16 cellular contexts compared by ENCODE assay signal in the genomic region with DNA sequence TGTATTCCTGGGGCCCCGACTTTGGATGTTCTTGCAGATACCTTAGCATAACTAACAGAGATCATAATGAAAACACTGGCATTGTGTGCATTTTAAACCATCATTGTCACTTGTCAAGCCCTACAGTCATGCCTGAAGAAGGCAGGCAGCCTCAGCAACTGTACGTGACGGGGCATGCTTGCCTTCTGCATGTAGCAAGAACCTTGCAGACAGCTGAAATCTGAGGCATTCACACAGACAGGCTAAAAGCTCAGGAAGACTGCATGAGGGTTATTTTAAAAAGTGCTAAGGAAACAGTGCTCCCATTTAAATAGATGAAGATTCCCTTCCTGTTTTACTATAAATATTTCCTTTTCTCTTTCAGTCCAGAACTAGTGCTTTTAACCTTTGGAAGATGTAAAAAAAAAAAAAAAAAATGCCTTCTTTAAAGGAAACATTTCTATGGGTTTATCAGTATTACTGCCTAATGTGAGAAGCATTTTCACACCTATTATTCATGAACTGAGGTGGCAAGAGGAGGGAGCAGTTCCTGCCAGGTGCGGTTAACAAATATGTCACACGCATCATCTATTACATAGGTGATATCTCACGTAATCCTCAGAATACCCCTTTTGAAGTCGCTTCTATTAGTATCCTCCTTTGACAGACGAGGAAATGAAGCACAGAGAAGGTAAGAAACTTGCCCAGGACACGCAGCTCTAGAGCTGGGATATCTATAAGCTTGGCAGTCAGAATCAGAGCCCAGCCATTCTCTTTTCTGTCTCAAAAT.
DNase-seq lines count a peak whose midpoint lies in the region; ATAC-seq, FAIRE-seq and TF ChIP-seq lines count a peak whose summit lies in the region.
"Had no signal": no experiment of that assay in that cellular context is flagged by ENCODE, and none has a peak within 500 bp of the region (broad histone marks: within the 10 kb centered on the region; RNA-seq: fewer than 3 reads in every experiment).

No MANE protein-coding gene starts in this region.

- CTCF ChIA-PET in activated CD4-positive, alpha-beta T cell treated with anti-CD3 and anti-CD28 coated beads, Interleukin-2, amount 10 ng/mL, durations not matched to agents 7 days and 5 days (lab: Charles Lee) = interaction anchor here (0.6 kb wide), 1 partner anchor 374 kb away, joined by 5 read pairs; no protein-coding TSS in a partner anchor
- CTCF ChIA-PET in T-cell (lab: Charles Lee) = interaction anchor here (0.6 to 1.4 kb wide), 3 partner anchors 19 to 68 kb away, joined by 3 to 8 read pairs (median 4); no protein-coding TSS in a partner anchor

- H3K4me1 ChIP-seq in pancreas = no peaks in the 10 kb centered on the region
- H3K4me1 ChIP-seq: suprapubic skin had no signal

- H3K27me3 Mint-ChIP-seq in activated CD4-positive, alpha-beta T cell treated with anti-CD3 and anti-CD28 coated beads, Interleukin-2, amount 10 ng/mL, durations not matched to agents 7 days and 5 days = no peaks in the 10 kb centered on the region
- no peaks in the 10 kb centered on the region for H3K27me3 Mint-ChIP-seq in T-cell
- H3K27me3 Mint-ChIP-seq in activated naive CD8-positive, alpha-beta T cell treated with anti-CD3 and anti-CD28 coated beads, Interleukin-2, amount 50 U/mL, for 24 hours = no peaks in the 10 kb centered on the region
- H3K27me3 Mint-ChIP-seq in naive thymus-derived CD8-positive, alpha-beta T cell = no peaks in the 10 kb centered on the region

- peak overlapping the region; percentile 88 for H3K27ac Mint-ChIP-seq in activated CD4-positive, alpha-beta T cell treated with anti-CD3 and anti-CD28 coated beads, Interleukin-2, amount 10 ng/mL, durations not matched to agents 7 days and 5 days
- H3K27ac Mint-ChIP-seq in T-cell = peak overlapping the region; percentile 95 to 96
- no peak overlapping the region for H3K27ac Mint-ChIP-seq in activated naive CD8-positive, alpha-beta T cell treated with anti-CD3 and anti-CD28 coated beads, Interleukin-2, amount 50 U/mL, for 24 hours
- peak overlapping the region in 8 of 10 donors; percentile 57 to 97 (median 92) for H3K27ac Mint-ChIP-seq in naive thymus-derived CD8-positive, alpha-beta T cell

- H3K36me3 ChIP-seq in pancreas = no peaks in the 10 kb centered on the region
- H3K36me3 ChIP-seq: suprapubic skin had no signal

- H3K27me3 ChIP-seq in pancreas = no peaks in the 10 kb centered on the region

- H3K4me1 Mint-ChIP-seq in activated CD4-positive, alpha-beta T cell treated with anti-CD3 and anti-CD28 coated beads, Interleukin-2, amount 10 ng/mL, durations not matched to agents 7 days and 5 days = peaks cover 29% of the 10 kb centered on the region
- peaks cover 5 to 26% (median 19%) of the 10 kb centered on the region in 3 donors for H3K4me1 Mint-ChIP-seq in T-cell
- peaks cover 6% of the 10 kb centered on the region for H3K4me1 Mint-ChIP-seq in activated naive CD8-positive, alpha-beta T cell treated with anti-CD3 and anti-CD28 coated beads, Interleukin-2, amount 50 U/mL, for 24 hours
- H3K4me1 Mint-ChIP-seq in naive thymus-derived CD8-positive, alpha-beta T cell = peaks cover 4 to 33% (median 17%) of the 10 kb centered on the region in 4 donors

- no peak for TF ChIP-seq CTCF in pancreas (IDR thresholded peaks at IDR 0.05)

- FAIRE-seq in urothelium cell line (lab: Jason Lieb, UNC) (no peak), pancreas (lab: Jason Lieb, UNC) (no peak)

- peaks cover 55% of the 10 kb centered on the region for H3K36me3 Mint-ChIP-seq in activated CD4-positive, alpha-beta T cell treated with anti-CD3 and anti-CD28 coated beads, Interleukin-2, amount 10 ng/mL, durations not matched to agents 7 days and 5 days (ENCODE audit: low read depth)
- H3K36me3 Mint-ChIP-seq in T-cell = peaks cover 51% of the 10 kb centered on the region
- peaks cover 48% of the 10 kb centered on the region for H3K36me3 Mint-ChIP-seq in activated naive CD8-positive, alpha-beta T cell treated with anti-CD3 and anti-CD28 coated beads, Interleukin-2, amount 50 U/mL, for 24 hours (ENCODE audit: low read depth)
- H3K36me3 Mint-ChIP-seq in naive thymus-derived CD8-positive, alpha-beta T cell = peaks cover 0 to 32% (median 10%) of the 10 kb centered on the region in 3 donors

- H3K27ac ChIP-seq in pancreas = no peak overlapping the region
- H3K27ac ChIP-seq: suprapubic skin had no signal

- H3K9me3 Mint-ChIP-seq in activated CD4-positive, alpha-beta T cell treated with anti-CD3 and anti-CD28 coated beads, Interleukin-2, amount 10 ng/mL, durations not matched to agents 7 days and 5 days = no peaks in the 10 kb centered on the region
- H3K9me3 Mint-ChIP-seq in T-cell = no peaks in the 10 kb centered on the region
- no peaks in the 10 kb centered on the region for H3K9me3 Mint-ChIP-seq in activated naive CD8-positive, alpha-beta T cell treated with anti-CD3 and anti-CD28 coated beads, Interleukin-2, amount 50 U/mL, for 24 hours
- H3K9me3 Mint-ChIP-seq in naive thymus-derived CD8-positive, alpha-beta T cell = no peaks in the 10 kb centered on the region

- peak overlapping the region; percentile 44 for H3K4me3 Mint-ChIP-seq in activated CD4-positive, alpha-beta T cell treated with anti-CD3 and anti-CD28 coated beads, Interleukin-2, amount 10 ng/mL, durations not matched to agents 7 days and 5 days
- peak overlapping the region; percentile 65 to 86 (median 67) for H3K4me3 Mint-ChIP-seq in T-cell
- peak overlapping the region; percentile 2 for H3K4me3 Mint-ChIP-seq in activated naive CD8-positive, alpha-beta T cell treated with anti-CD3 and anti-CD28 coated beads, Interleukin-2, amount 50 U/mL, for 24 hours
- H3K4me3 Mint-ChIP-seq in naive thymus-derived CD8-positive, alpha-beta T cell = peak overlapping the region in 9 of 10 donors; percentile 39 to 93 (median 64)

- POLR2A ChIA-PET in activated CD4-positive, alpha-beta T cell treated with anti-CD3 and anti-CD28 coated beads, Interleukin-2, amount 10 ng/mL, durations not matched to agents 7 days and 5 days (lab: Charles Lee) = no interaction called here
- POLR2A ChIA-PET in T-cell (lab: Charles Lee) = interaction anchor here in 1 of 2 donors (0.7 to 1.5 kb wide), 2 partner anchors 65 to 176 kb away, joined by 4 to 8 read pairs; no protein-coding TSS in a partner anchor
- POLR2A ChIA-PET in naive thymus-derived CD8-positive, alpha-beta T cell (lab: Charles Lee) = interaction anchor here (0.7 kb wide), 3 partner anchors 19 to 365 kb away, joined by 3 to 4 read pairs (median 4); no protein-coding TSS in a partner anchor

- ATAC-seq in T-cell (replicated peaks in 1 of 4) (peak; percentile 26 to 71 (median 42)), HG03439 (IDR thresholded peaks at IDR 0.05; ENCODE audit: unreplicated experiment) (no peak), pancreas (no peak)
- ATAC-seq in activated naive CD8-positive, alpha-beta T cell treated with anti-CD3 and anti-CD28 coated beads, Interleukin-2, amount 50 U/mL, for 24 hours = peak; percentile 60
- peak; percentile 33 to 66 for ATAC-seq in naive thymus-derived CD8-positive, alpha-beta T cell
- ATAC-seq: Right ventricle myocardium inferior had no signal

- intact Hi-C loops in pancreas (cut with DNase I) = no loop called here

- no peak for DNase-seq in activated CD4-positive, alpha-beta T cell treated with anti-CD3 and anti-CD28 coated beads, Interleukin-2, amount 10 ng/mL, durations not matched to agents 7 days and 5 days
- DNase-seq in activated CD4-positive, alpha-beta T cell treated with anti-CD3 and anti-CD28 coated beads for 48 hours = no peak
- DNase-seq in T-cell (peak in 24 of 34 experiments; percentile 9 to 60 (median 34)), urothelium cell line (ENCODE audit: low spot score) (no peak), pancreas (no peak)
- no peak for DNase-seq in activated naive CD8-positive, alpha-beta T cell treated with anti-CD3 and anti-CD28 coated beads, Interleukin-2, amount 50 U/mL, for 24 hours
- peak in 4 of 10 donors; percentile 27 to 39 (median 34) for DNase-seq in naive thymus-derived CD8-positive, alpha-beta T cell
- DNase-seq: amygdala, cortex of kidney, hippocampal formation, KG1, NCI-H1105 treated with DMSO at 0.1 percent for 48 hours, T-helper 9 cell had no signal

- no peaks in the 10 kb centered on the region for H3K9me3 ChIP-seq in pancreas
- H3K9me3 ChIP-seq: suprapubic skin had no signal

- no peak overlapping the region for H3K4me3 ChIP-seq in pancreas
- H3K4me3 ChIP-seq: suprapubic skin had no signal

- WGBS in pancreas, 2 donors = 86 to 88% methylated on average over 9 of the region's 9 CpGs

Comparison
In these comparisons a context has a peak if more than half of its experiments do, and no peak if none do; other contexts are left out.
1. DNase-seq: peak in T-cell (24 of 34); none in activated CD4-positive, alpha-beta T cell treated with anti-CD3 and anti-CD28 coated beads, Interleukin-2, amount 10 ng/mL, durations not matched to agents 7 days and 5 days (single experiment), activated CD4-positive, alpha-beta T cell treated with anti-CD3 and anti-CD28 coated beads for 48 hours (single experiment), activated naive CD8-positive, alpha-beta T cell treated with anti-CD3 and anti-CD28 coated beads, Interleukin-2, amount 50 U/mL, for 24 hours (single experiment), urothelium cell line (single experiment) and pancreas (0 of 6).
2. H3K4me3 Mint-ChIP-seq: peak in every context shown above with its lines; median percentile 67 in T-cell; 64 in naive thymus-derived CD8-positive, alpha-beta T cell; 44 in activated CD4-positive, alpha-beta T cell treated with anti-CD3 and anti-CD28 coated beads, Interleukin-2, amount 10 ng/mL, durations not matched to agents 7 days and 5 days; 2 in activated naive CD8-positive, alpha-beta T cell treated with anti-CD3 and anti-CD28 coated beads, Interleukin-2, amount 50 U/mL, for 24 hours.
3. ATAC-seq: peak in T-cell (4 of 4), activated naive CD8-positive, alpha-beta T cell treated with anti-CD3 and anti-CD28 coated beads, Interleukin-2, amount 50 U/mL, for 24 hours (single experiment) and naive thymus-derived CD8-positive, alpha-beta T cell (2 of 2); none in HG03439 (single experiment) and pancreas (0 of 4).